17 cellular contexts compared by ENCODE assay signal in genomic region chr7:22137026-22137425, GRCh38.
DNase-seq lines count a peak whose midpoint lies in the region; ATAC-seq and TF ChIP-seq lines count a peak whose summit lies in the region.
"Had no signal": no experiment of that assay in that cellular context is flagged by ENCODE, and none has a peak within 500 bp of the region (broad histone marks: within the 10 kb centered on the region; RNA-seq: fewer than 3 reads in every experiment).

No MANE protein-coding gene starts in this region.

- no peaks in the 10 kb centered on the region for H3K9me3 Mint-ChIP-seq in endothelial cell (ENCODE audit: unreplicated experiment)
- no peaks in the 10 kb centered on the region for H3K9me3 Mint-ChIP-seq in CD4-positive, alpha-beta T cell
- no peaks in the 10 kb centered on the region for H3K9me3 Mint-ChIP-seq in stimulated activated naive B cell treated with anti-CD40 and anti-IgM and Interleukin-4, amounts not matched to agents 10 μg/mL and 1 μg/mL and 100 μg/mL, for 72 hours
- H3K9me3 Mint-ChIP-seq: activated naive CD4-positive, alpha-beta T cell treated with anti-CD3 and anti-CD28 coated beads, Interleukin-2, amount 50 U/mL, for 24 hours; T-helper 2 cell treated with Interferon-gamma antibody and Interleukin-4, amounts not matched to agents 5 μg/mL and 100 μg/mL, for 36 hours had no signal

- intact Hi-C loops in CD4-positive, alpha-beta T cell (cut with DNase I, micrococcal nuclease), result no loop called here
- intact Hi-C loops in esophagus squamous epithelium (cut with DNase I), result no loop called here

- no peak overlapping the region for H3K4me3 Mint-ChIP-seq in endothelial cell (ENCODE audit: unreplicated experiment)
- H3K4me3 Mint-ChIP-seq in CD4-positive, alpha-beta T cell, result no peak overlapping the region
- H3K4me3 Mint-ChIP-seq in stimulated activated naive B cell treated with anti-CD40 and anti-IgM and Interleukin-4, amounts not matched to agents 10 μg/mL and 1 μg/mL and 100 μg/mL, for 72 hours, result no peak overlapping the region
- H3K4me3 Mint-ChIP-seq: activated naive CD4-positive, alpha-beta T cell treated with anti-CD3 and anti-CD28 coated beads, Interleukin-2, amount 50 U/mL, for 24 hours; nephron progenitor cell; T-helper 2 cell treated with Interferon-gamma antibody and Interleukin-4, amounts not matched to agents 5 μg/mL and 100 μg/mL, for 36 hours had no signal

- H3K4me1 ChIP-seq in osteoblast (ENCODE audit: insufficient read depth, low read length) (peaks cover 28% of the 10 kb centered on the region), esophagus squamous epithelium (no peaks in the 10 kb centered on the region)
- H3K4me1 ChIP-seq: uterus had no signal

- H3K36me3 ChIP-seq in osteoblast (ENCODE audit: insufficient read depth, low read length), result no peaks in the 10 kb centered on the region
- H3K36me3 ChIP-seq in esophagus squamous epithelium, result peaks cover 0 to 96% (median 9%) of the 10 kb centered on the region in 3 donors
- H3K36me3 ChIP-seq: uterus had no signal

- H3K79me2 ChIP-seq in osteoblast (ENCODE audit: insufficient read depth, low read length), result no peaks in the 10 kb centered on the region

- H3K4me3 ChIP-seq in osteoblast (ENCODE audit: insufficient read depth, low read length) (peak overlapping the region; percentile 2), esophagus squamous epithelium (no peak overlapping the region)
- H3K4me3 ChIP-seq: uterus had no signal

- no peak for ATAC-seq in CD4-positive, alpha-beta T cell (ENCODE audit: poor library complexity)
- no peak for ATAC-seq in stimulated activated naive B cell treated with anti-CD40 and anti-IgM and Interleukin-4, amounts not matched to agents 10 μg/mL and 1 μg/mL and 100 μg/mL, for 72 hours (replicated peaks)

- POLR2A ChIA-PET in CD4-positive, alpha-beta T cell (lab: Charles Lee), result no interaction called here

- CTCF ChIA-PET in CD4-positive, alpha-beta T cell (lab: Charles Lee), result no interaction called here

- peaks cover 12% of the 10 kb centered on the region for H3K4me1 Mint-ChIP-seq in endothelial cell (ENCODE audit: unreplicated experiment)
- no peaks in the 10 kb centered on the region for H3K4me1 Mint-ChIP-seq in CD4-positive, alpha-beta T cell (ENCODE audit: low read depth)
- H3K4me1 Mint-ChIP-seq in stimulated activated naive B cell treated with anti-CD40 and anti-IgM and Interleukin-4, amounts not matched to agents 10 μg/mL and 1 μg/mL and 100 μg/mL, for 72 hours, result no peaks in the 10 kb centered on the region
- H3K4me1 Mint-ChIP-seq: activated naive CD4-positive, alpha-beta T cell treated with anti-CD3 and anti-CD28 coated beads, Interleukin-2, amount 50 U/mL, for 24 hours had no signal

- peaks cover 72% of the 10 kb centered on the region for H3K36me3 Mint-ChIP-seq in endothelial cell (ENCODE audit: low read depth, unreplicated experiment)
- H3K36me3 Mint-ChIP-seq in CD4-positive, alpha-beta T cell (ENCODE audit: low read depth), result no peaks in the 10 kb centered on the region
- peaks cover 3% of the 10 kb centered on the region in 2 donors for H3K36me3 Mint-ChIP-seq in stimulated activated naive B cell treated with anti-CD40 and anti-IgM and Interleukin-4, amounts not matched to agents 10 μg/mL and 1 μg/mL and 100 μg/mL, for 72 hours
- H3K36me3 Mint-ChIP-seq: activated naive CD4-positive, alpha-beta T cell treated with anti-CD3 and anti-CD28 coated beads, Interleukin-2, amount 50 U/mL, for 24 hours had no signal

- H4K20me1 ChIP-seq in osteoblast (ENCODE audit: insufficient read depth, low read length), result no peaks in the 10 kb centered on the region

- no peaks in the 10 kb centered on the region for H3K27me3 ChIP-seq in osteoblast (ENCODE audit: insufficient read depth, low read length)
- no peaks in the 10 kb centered on the region for H3K27me3 ChIP-seq in CD4-positive, alpha-beta T cell (ENCODE audit: control insufficient read depth, insufficient read depth, low read length)
- no peaks in the 10 kb centered on the region for H3K27me3 ChIP-seq in esophagus squamous epithelium
- H3K27me3 ChIP-seq: uterus had no signal

- peak; percentile 27 for DNase-seq in AG20443 (ENCODE audit: low spot score)
- DNase-seq in RPMI7951 (ENCODE audit: low read depth), result peak; percentile 32
- no peak for DNase-seq in endothelial cell (ENCODE audit: low spot score)
- no peak for DNase-seq in osteoblast (ENCODE audit: insufficient read length, low spot score, missing footprints)
- no peak for DNase-seq in CD4-positive, alpha-beta T cell
- no peak for DNase-seq in stimulated activated naive B cell treated with anti-CD40 and anti-IgM and Interleukin-4, amounts not matched to agents 10 μg/mL and 1 μg/mL and 100 μg/mL, for 72 hours
- DNase-seq in esophagus squamous epithelium (lab: John Stamatoyannopoulos, UW), result no peak
- no peak for DNase-seq in stimulated activated CD4-positive, alpha-beta T cell treated with anti-CD3 and anti-CD28 coated beads, Interleukin-4, amount 100 ng/mL, for 4 hours
- DNase-seq: activated CD4-positive, alpha-beta T cell treated with anti-CD3 and anti-CD28 coated beads for 1 hour; Calu3; mammary epithelial cell; NCI-H187; nephron progenitor cell; SHP77; uterus had no signal

- WGBS in esophagus squamous epithelium, 2 donors, result 76 to 78% methylated on average over 2 of the region's 2 CpGs

- H3K9me3 ChIP-seq in osteoblast (ENCODE audit: low read depth, low read length) (no peaks in the 10 kb centered on the region), esophagus squamous epithelium (no peaks in the 10 kb centered on the region)
- no peaks in the 10 kb centered on the region for H3K9me3 ChIP-seq in CD4-positive, alpha-beta T cell (ENCODE audit: control insufficient read depth, low read length)
- H3K9me3 ChIP-seq: uterus had no signal

- TF ChIP-seq CTCF in endothelial cell (IDR thresholded peaks at IDR 0.05; ENCODE audit: unreplicated experiment) (no peak), osteoblast (IDR thresholded peaks at IDR 0.05; ENCODE audit: extremely low read depth, low read depth, low read length) (no peak), esophagus squamous epithelium (IDR thresholded peaks at IDR 0.05) (no peak)
- no peak for TF ChIP-seq CTCF in CD4-positive, alpha-beta T cell (IDR thresholded peaks at IDR 0.05)

- H3K27ac ChIP-seq in osteoblast (ENCODE audit: low read depth, low read length) (peak overlapping the region; percentile 69), esophagus squamous epithelium (no peak overlapping the region)
- H3K27ac ChIP-seq in CD4-positive, alpha-beta T cell (ENCODE audit: low read depth, low read length), result no peak overlapping the region
- H3K27ac ChIP-seq: uterus had no signal

- peaks cover 8% of the 10 kb centered on the region for H3K27me3 Mint-ChIP-seq in endothelial cell (ENCODE audit: unreplicated experiment)
- H3K27me3 Mint-ChIP-seq in CD4-positive, alpha-beta T cell, result no peaks in the 10 kb centered on the region
- no peaks in the 10 kb centered on the region for H3K27me3 Mint-ChIP-seq in stimulated activated naive B cell treated with anti-CD40 and anti-IgM and Interleukin-4, amounts not matched to agents 10 μg/mL and 1 μg/mL and 100 μg/mL, for 72 hours

- H2AFZ ChIP-seq in osteoblast (ENCODE audit: low read length), result no peak overlapping the region

- H3K27ac Mint-ChIP-seq in endothelial cell (ENCODE audit: unreplicated experiment), result peak overlapping the region; percentile 22
- H3K27ac Mint-ChIP-seq in CD4-positive, alpha-beta T cell, result no peak overlapping the region
- no peak overlapping the region for H3K27ac Mint-ChIP-seq in stimulated activated naive B cell treated with anti-CD40 and anti-IgM and Interleukin-4, amounts not matched to agents 10 μg/mL and 1 μg/mL and 100 μg/mL, for 72 hours
- H3K27ac Mint-ChIP-seq: activated naive CD4-positive, alpha-beta T cell treated with anti-CD3 and anti-CD28 coated beads, Interleukin-2, amount 50 U/mL, for 24 hours; nephron progenitor cell; T-helper 2 cell treated with Interferon-gamma antibody and Interleukin-4, amounts not matched to agents 5 μg/mL and 100 μg/mL, for 36 hours had no signal

- TF ChIP-seq POLR2A in esophagus squamous epithelium (IDR thresholded peaks at IDR 0.05), result no peak

- peak overlapping the region; percentile 51 for H3K4me2 ChIP-seq in osteoblast (ENCODE audit: insufficient read depth, low read length)

Comparison
In these comparisons a context has a peak if more than half of its experiments do, and no peak if none do; other contexts are left out.
1. DNase-seq: peak in AG20443 (single experiment) and RPMI7951 (single experiment); none in endothelial cell (single experiment), osteoblast (single experiment), CD4-positive, alpha-beta T cell (0 of 10), stimulated activated naive B cell treated with anti-CD40 and anti-IgM and Interleukin-4, amounts not matched to agents 10 μg/mL and 1 μg/mL and 100 μg/mL, for 72 hours (single experiment), esophagus squamous epithelium (single experiment) and stimulated activated CD4-positive, alpha-beta T cell treated with anti-CD3 and anti-CD28 coated beads, Interleukin-4, amount 100 ng/mL, for 4 hours (0 of 2).